7 cellular contexts compared by ENCODE assay signal in the genomic region with DNA sequence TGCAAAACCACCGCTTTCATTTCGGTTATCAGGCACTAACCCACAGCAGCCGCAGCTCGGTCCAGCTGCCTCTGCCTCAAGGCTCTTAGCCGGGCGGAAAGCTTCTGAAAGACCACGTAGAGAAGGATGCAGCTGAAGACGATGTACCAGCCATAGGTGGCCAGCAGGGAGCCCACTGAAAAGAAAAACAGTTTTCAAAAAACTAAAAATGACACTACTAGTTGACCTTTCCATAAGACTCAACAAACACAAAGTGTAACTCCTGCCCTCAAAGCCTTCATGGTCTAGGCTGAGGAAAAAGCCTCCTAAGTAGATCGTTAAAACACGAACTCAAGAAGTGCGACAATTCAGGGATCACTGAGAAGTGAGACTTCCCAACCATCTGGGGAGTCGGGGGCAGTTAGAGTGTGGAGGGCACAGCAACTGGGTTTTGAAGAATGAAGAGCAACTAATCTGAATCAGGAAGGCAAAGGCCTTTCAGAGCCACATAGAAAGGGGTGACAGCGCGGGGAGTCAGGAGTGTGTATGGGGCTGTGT. TPM values are rescaled to one million over a fixed set of nuclear protein-coding genes. Genes with fewer than 3 reads are reported as not detected.
DNase-seq lines count a peak whose midpoint lies in the region; ATAC-seq and TF ChIP-seq lines count a peak whose summit lies in the region.

No MANE protein-coding gene starts in this region.

- H3K36me3 ChIP-seq in GM06990 (ENCODE audit: control insufficient read depth, insufficient read depth, low read length) = peaks cover 27% of the 10 kb centered on the region
- H3K36me3 ChIP-seq in MM.1S (replicated peaks; ENCODE audit: insufficient read depth, low read length) = peaks cover 35% of the 10 kb centered on the region
- H3K36me3 ChIP-seq in adipocyte (ENCODE audit: control insufficient read depth, insufficient read depth, low read length, severe bottlenecking) = peaks cover 62% of the 10 kb centered on the region
- peaks cover 42% of the 10 kb centered on the region for H3K36me3 ChIP-seq in thoracic aorta

- no peaks in the 10 kb centered on the region for H3K27me3 ChIP-seq in GM06990 (replicated peaks; ENCODE audit: control insufficient read depth, insufficient read depth, low read length)
- no peaks in the 10 kb centered on the region for H3K27me3 ChIP-seq in MM.1S (replicated peaks; ENCODE audit: insufficient read depth, low read length)
- H3K27me3 ChIP-seq in adipocyte (replicated peaks; ENCODE audit: control insufficient read depth, insufficient read depth, low read length) = no peaks in the 10 kb centered on the region
- H3K27me3 ChIP-seq in thoracic aorta (replicated peaks; ENCODE audit: insufficient read depth) = no peaks in the 10 kb centered on the region

- peak overlapping the region; percentile 99 for H3K4me3 ChIP-seq in GM06990 (replicated peaks; ENCODE audit: low read depth, low read length)
- peak overlapping the region; percentile 97 for H3K4me3 ChIP-seq in MM.1S (ENCODE audit: low read length)
- H3K4me3 ChIP-seq in adipocyte (ENCODE audit: low read length) = peak overlapping the region; percentile 93
- peak overlapping the region; percentile 87 for H3K4me3 ChIP-seq in thoracic aorta

- peak overlapping the region; percentile 90 for H3K27ac ChIP-seq in MM.1S (ENCODE audit: low read length)
- H3K27ac ChIP-seq in thoracic aorta = peak overlapping the region; percentile 81 to 86

- H4K20me1 ChIP-seq in MM.1S (ENCODE audit: insufficient read depth, low read length) = no peaks in the 10 kb centered on the region

- H3K9me3 ChIP-seq in MM.1S (replicated peaks; ENCODE audit: insufficient read depth, low read length) (no peaks in the 10 kb centered on the region), adipocyte (ENCODE audit: control insufficient read depth, low read length) (no peaks in the 10 kb centered on the region), thoracic aorta (no peaks in the 10 kb centered on the region)

- TF ChIP-seq CTCF in GM06990 (IDR thresholded peaks at IDR 0.05; ENCODE audit: insufficient read depth, low read length, poor library complexity, severe bottlenecking) (peak; percentile 44), MM.1S (IDR thresholded peaks at IDR 0.05; ENCODE audit: low read length) (peak; percentile 52), thoracic aorta (IDR thresholded peaks at IDR 0.05) (peak; percentile 32)

- peaks cover 49% of the 10 kb centered on the region for H3K79me2 ChIP-seq in MM.1S (ENCODE audit: low read length)

- H3F3A ChIP-seq in MM.1S (ENCODE audit: insufficient read depth, low read length) = peaks cover 46% of the 10 kb centered on the region

- H3K9ac ChIP-seq in MM.1S (ENCODE audit: low read length) (peak overlapping the region; percentile 99), adipocyte (ENCODE audit: low read length) (peak overlapping the region; percentile 95)

- peak; percentile 43 for ATAC-seq in GM21529 (IDR thresholded peaks at IDR 0.05; ENCODE audit: unreplicated experiment)
- no peak for ATAC-seq in thoracic aorta (ENCODE audit: insufficient number of reproducible peaks, low FRiP score, low read depth)

- H2AFZ ChIP-seq in MM.1S (ENCODE audit: low read length) = peak overlapping the region; percentile 8

- H3K4me1 ChIP-seq in MM.1S (ENCODE audit: low read length) (peaks cover 13% of the 10 kb centered on the region), adipocyte (ENCODE audit: control insufficient read depth, insufficient read depth, low read length) (peaks cover 17% of the 10 kb centered on the region), thoracic aorta (ENCODE audit: control insufficient read depth in 1 of 2, low read depth in 2 of 2) (peaks cover 12 to 20% of the 10 kb centered on the region in 2 donors)

- DNase-seq in GM06990 (ENCODE audit: extremely low read depth, insufficient read length) (no peak), MM.1S (peak; percentile 83), adipocyte (ENCODE audit: low read depth) (peak; percentile 66), kidney tubule cell (ENCODE audit: low spot score) (peak; percentile 51), thoracic aorta (ENCODE audit: low spot score) (no peak), HuH-7 (ENCODE audit: low spot score) (no peak)

- H3K4me2 ChIP-seq in MM.1S (ENCODE audit: low read depth, low read length) = peak overlapping the region; percentile 75

- no peaks in the 10 kb centered on the region for H3K9me2 ChIP-seq in MM.1S (replicated peaks; ENCODE audit: insufficient read depth, low read length)

RNA-seq across cellular contexts. Expression of a gene that starts 0.7 kb away (rescaled TPM):
- total RNA-seq in thoracic aorta = 10 to 100 TPM; 84.6 to 92.6 TPM

RNA-seq across cellular contexts. Expression of a gene that starts 18.5 kb away (rescaled TPM):
- total RNA-seq in thoracic aorta = 10 to 100 TPM; 31.0 to 60.0 TPM

RNA-seq across cellular contexts. Expression of a gene that starts 24.7 kb away (rescaled TPM):
- total RNA-seq in thoracic aorta = 100 to 1,000 TPM in 1 of 2 donors, 10 to 100 TPM in 1; 35.7 to 153 TPM

Comparison
In these comparisons a context has a peak if more than half of its experiments do, and no peak if none do; other contexts are left out.
1. DNase-seq: peak in MM.1S (single experiment), adipocyte (single experiment) and kidney tubule cell (single experiment); none in GM06990 (single experiment), thoracic aorta (single experiment) and HuH-7 (single experiment).
2. Peak in every context shown above with its lines, with median percentiles within 50 percentile points of each other: H3K4me3 ChIP-seq and CTCF ChIP-seq.